15 cellular contexts compared by ENCODE assay signal in genomic region chr10:124197301-124198148, GRCh38.
DNase-seq lines count a peak whose midpoint lies in the region; ATAC-seq and TF ChIP-seq lines count a peak whose summit lies in the region.
"Had no signal": no experiment of that assay in that cellular context is flagged by ENCODE, and none has a peak within 500 bp of the region (broad histone marks: within the 10 kb centered on the region; RNA-seq: fewer than 3 reads in every experiment).

No MANE protein-coding gene starts in this region.

- H3K27ac ChIP-seq in heart right ventricle (peak overlapping the region in 5 of 10 donors; percentile 2 to 67 (median 34)), psoas muscle (peak overlapping the region; percentile 53), transverse colon (peak overlapping the region; percentile 7 to 31 (median 20))
- H3K27ac ChIP-seq: suprapubic skin had no signal

- DNase-seq in heart right ventricle (peak in 1 of 2 donors; percentile 10), cardiac septum (ENCODE audit: low spot score) (no peak), inferior parietal cortex (ENCODE audit: extremely low spot score) (peak; percentile 34), psoas muscle (no peak), transverse colon (no peak)
- DNase-seq: activated CD8-positive, alpha-beta T cell treated with anti-CD3 and anti-CD28 coated beads, Interleukin-2, amount 10 ng/mL, durations not matched to agents 7 days and 5 days; activated gamma-delta T cell treated with Interleukin-2 at 50 U/mL for 16 hours; Caco-2; NCI-H187 treated with DMSO at 0.1 percent for 48 hours; small intestine had no signal

- H3K36me3 ChIP-seq in heart right ventricle (no peaks in the 10 kb centered on the region), psoas muscle (ENCODE audit: insufficient read depth in 1 of 2, low read depth in 1 of 2) (no peaks in the 10 kb centered on the region), transverse colon (no peaks in the 10 kb centered on the region)
- H3K36me3 ChIP-seq: suprapubic skin had no signal

- no peak for TF ChIP-seq EP300 in transverse colon (IDR thresholded peaks at IDR 0.05; ENCODE audit: low read depth)

- peaks cover 0 to 25% (median 0%) of the 10 kb centered on the region in 9 donors for H3K4me1 ChIP-seq in heart right ventricle
- peaks cover 9% of the 10 kb centered on the region for H3K4me1 ChIP-seq in psoas muscle
- no peaks in the 10 kb centered on the region for H3K4me1 ChIP-seq in transverse colon
- H3K4me1 ChIP-seq: Caco-2, suprapubic skin had no signal

- no peak for TF ChIP-seq CTCF in heart right ventricle (IDR thresholded peaks at IDR 0.05)
- TF ChIP-seq CTCF in psoas muscle (IDR thresholded peaks at IDR 0.05) = no peak
- no peak for TF ChIP-seq CTCF in transverse colon (IDR thresholded peaks at IDR 0.05)

- in situ Hi-C loops in transverse colon (cut with MboI; ENCODE audit: low pct_ligation_motif_present in 1 of 4, low pct_unique_long_range_greater_than_20kb in 1 of 4, low sequenced_read_pairs in 3 of 4) = no loop called here

- H3K27me3 ChIP-seq in heart right ventricle (peaks cover 0 to 3% (median 0%) of the 10 kb centered on the region in 7 donors), psoas muscle (ENCODE audit: insufficient read depth in 3 of 3, low read length in 2 of 3) (no peaks in the 10 kb centered on the region), transverse colon (no peaks in the 10 kb centered on the region)
- H3K27me3 ChIP-seq: suprapubic skin had no signal

- no peak for TF ChIP-seq POLR2A in transverse colon (IDR thresholded peaks at IDR 0.05)

- no peak overlapping the region for H3K4me3 ChIP-seq in heart right ventricle
- no peak overlapping the region for H3K4me3 ChIP-seq in psoas muscle
- H3K4me3 ChIP-seq in transverse colon = no peak overlapping the region
- H3K4me3 ChIP-seq: suprapubic skin had no signal

- ATAC-seq in heart right ventricle (peak in 6 of 8 donors; percentile 20 to 57 (median 31)), psoas muscle (peak; percentile 68 to 93 (median 86)), HG02981 (IDR thresholded peaks at IDR 0.05; ENCODE audit: unreplicated experiment) (no peak), GM18511 (IDR thresholded peaks at IDR 0.05; ENCODE audit: unreplicated experiment) (no peak), HG03045 (IDR thresholded peaks at IDR 0.05; ENCODE audit: unreplicated experiment) (no peak)
- ATAC-seq: activated CD8-positive, alpha-beta T cell treated with anti-CD3 and anti-CD28 coated beads, Interleukin-2, amount 10 ng/mL, durations not matched to agents 7 days and 5 days; Right ventricle myocardium inferior had no signal

- intact Hi-C loops in heart right ventricle (cut with DNase I) = no loop called here
- intact Hi-C loops in cardiac septum (cut with DNase I) = no loop called here
- intact Hi-C loops in psoas muscle (cut with DNase I) = loop anchor here in 1 of 2 donors (5.0 kb wide), 1 partner anchor 105 kb away; the partner anchor contains the start of gene CHST15
- intact Hi-C loops in transverse colon (cut with DNase I; ENCODE audit: low total_unique reads) = no loop called here

- WGBS in heart right ventricle, 2 donors = 63 to 64% methylated on average over 26 of the region's 26 CpGs
- 27 to 42% (median 28%) methylated on average over 26 of the region's 26 CpGs for WGBS in psoas muscle, 3 donors
- WGBS in transverse colon (ENCODE audit: low coverage in 1 of 2), 2 donors = 62 to 73% methylated on average over 4 to 26 of the region's 26 CpGs

- H3K9me3 ChIP-seq in heart right ventricle (no peaks in the 10 kb centered on the region), psoas muscle (no peaks in the 10 kb centered on the region), transverse colon (no peaks in the 10 kb centered on the region)
- H3K9me3 ChIP-seq: Caco-2, suprapubic skin had no signal

Comparison
In these comparisons a context has a peak if more than half of its experiments do, and no peak if none do; other contexts are left out.
1. ATAC-seq: peak in heart right ventricle (6 of 8) and psoas muscle (4 of 4); none in HG02981 (single experiment), GM18511 (single experiment) and HG03045 (single experiment).